ENCODE assay signal across 1 cellular context in the genomic region with DNA sequence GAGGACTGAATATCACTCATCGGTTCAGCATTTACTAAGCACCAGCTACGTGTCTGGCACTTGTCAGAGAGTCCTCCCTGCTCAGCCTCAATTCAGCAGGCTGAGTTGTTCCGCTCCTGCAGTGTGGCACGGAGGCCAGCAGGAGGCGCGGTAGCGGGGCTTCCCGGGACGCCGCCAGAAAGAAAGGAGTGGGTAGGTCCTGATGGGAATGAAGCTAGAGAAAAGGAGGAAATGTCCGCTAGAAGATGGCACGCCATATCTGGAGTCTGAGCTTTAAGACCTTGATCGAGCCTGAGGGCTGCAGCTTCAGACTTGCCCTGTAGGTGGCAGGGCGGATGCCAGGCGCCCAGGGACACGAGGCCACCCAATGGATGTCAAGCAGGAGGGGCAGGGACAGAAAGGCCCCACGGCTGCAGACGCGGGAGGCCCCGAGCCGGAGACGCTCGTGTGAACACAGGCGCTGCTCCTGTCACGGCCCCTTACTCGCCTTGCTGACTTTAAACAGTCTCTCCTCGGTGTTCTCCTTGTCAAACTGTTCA.
TF ChIP-seq lines count a peak whose summit lies in the region.

No MANE protein-coding gene starts in this region.

TF ChIP-seq in K562, 482 proteins besides CTCF, POLR2A, EP300 and RAD21 (continued from another document and continues in another):
- TF ChIP-seq, protein P1, sequence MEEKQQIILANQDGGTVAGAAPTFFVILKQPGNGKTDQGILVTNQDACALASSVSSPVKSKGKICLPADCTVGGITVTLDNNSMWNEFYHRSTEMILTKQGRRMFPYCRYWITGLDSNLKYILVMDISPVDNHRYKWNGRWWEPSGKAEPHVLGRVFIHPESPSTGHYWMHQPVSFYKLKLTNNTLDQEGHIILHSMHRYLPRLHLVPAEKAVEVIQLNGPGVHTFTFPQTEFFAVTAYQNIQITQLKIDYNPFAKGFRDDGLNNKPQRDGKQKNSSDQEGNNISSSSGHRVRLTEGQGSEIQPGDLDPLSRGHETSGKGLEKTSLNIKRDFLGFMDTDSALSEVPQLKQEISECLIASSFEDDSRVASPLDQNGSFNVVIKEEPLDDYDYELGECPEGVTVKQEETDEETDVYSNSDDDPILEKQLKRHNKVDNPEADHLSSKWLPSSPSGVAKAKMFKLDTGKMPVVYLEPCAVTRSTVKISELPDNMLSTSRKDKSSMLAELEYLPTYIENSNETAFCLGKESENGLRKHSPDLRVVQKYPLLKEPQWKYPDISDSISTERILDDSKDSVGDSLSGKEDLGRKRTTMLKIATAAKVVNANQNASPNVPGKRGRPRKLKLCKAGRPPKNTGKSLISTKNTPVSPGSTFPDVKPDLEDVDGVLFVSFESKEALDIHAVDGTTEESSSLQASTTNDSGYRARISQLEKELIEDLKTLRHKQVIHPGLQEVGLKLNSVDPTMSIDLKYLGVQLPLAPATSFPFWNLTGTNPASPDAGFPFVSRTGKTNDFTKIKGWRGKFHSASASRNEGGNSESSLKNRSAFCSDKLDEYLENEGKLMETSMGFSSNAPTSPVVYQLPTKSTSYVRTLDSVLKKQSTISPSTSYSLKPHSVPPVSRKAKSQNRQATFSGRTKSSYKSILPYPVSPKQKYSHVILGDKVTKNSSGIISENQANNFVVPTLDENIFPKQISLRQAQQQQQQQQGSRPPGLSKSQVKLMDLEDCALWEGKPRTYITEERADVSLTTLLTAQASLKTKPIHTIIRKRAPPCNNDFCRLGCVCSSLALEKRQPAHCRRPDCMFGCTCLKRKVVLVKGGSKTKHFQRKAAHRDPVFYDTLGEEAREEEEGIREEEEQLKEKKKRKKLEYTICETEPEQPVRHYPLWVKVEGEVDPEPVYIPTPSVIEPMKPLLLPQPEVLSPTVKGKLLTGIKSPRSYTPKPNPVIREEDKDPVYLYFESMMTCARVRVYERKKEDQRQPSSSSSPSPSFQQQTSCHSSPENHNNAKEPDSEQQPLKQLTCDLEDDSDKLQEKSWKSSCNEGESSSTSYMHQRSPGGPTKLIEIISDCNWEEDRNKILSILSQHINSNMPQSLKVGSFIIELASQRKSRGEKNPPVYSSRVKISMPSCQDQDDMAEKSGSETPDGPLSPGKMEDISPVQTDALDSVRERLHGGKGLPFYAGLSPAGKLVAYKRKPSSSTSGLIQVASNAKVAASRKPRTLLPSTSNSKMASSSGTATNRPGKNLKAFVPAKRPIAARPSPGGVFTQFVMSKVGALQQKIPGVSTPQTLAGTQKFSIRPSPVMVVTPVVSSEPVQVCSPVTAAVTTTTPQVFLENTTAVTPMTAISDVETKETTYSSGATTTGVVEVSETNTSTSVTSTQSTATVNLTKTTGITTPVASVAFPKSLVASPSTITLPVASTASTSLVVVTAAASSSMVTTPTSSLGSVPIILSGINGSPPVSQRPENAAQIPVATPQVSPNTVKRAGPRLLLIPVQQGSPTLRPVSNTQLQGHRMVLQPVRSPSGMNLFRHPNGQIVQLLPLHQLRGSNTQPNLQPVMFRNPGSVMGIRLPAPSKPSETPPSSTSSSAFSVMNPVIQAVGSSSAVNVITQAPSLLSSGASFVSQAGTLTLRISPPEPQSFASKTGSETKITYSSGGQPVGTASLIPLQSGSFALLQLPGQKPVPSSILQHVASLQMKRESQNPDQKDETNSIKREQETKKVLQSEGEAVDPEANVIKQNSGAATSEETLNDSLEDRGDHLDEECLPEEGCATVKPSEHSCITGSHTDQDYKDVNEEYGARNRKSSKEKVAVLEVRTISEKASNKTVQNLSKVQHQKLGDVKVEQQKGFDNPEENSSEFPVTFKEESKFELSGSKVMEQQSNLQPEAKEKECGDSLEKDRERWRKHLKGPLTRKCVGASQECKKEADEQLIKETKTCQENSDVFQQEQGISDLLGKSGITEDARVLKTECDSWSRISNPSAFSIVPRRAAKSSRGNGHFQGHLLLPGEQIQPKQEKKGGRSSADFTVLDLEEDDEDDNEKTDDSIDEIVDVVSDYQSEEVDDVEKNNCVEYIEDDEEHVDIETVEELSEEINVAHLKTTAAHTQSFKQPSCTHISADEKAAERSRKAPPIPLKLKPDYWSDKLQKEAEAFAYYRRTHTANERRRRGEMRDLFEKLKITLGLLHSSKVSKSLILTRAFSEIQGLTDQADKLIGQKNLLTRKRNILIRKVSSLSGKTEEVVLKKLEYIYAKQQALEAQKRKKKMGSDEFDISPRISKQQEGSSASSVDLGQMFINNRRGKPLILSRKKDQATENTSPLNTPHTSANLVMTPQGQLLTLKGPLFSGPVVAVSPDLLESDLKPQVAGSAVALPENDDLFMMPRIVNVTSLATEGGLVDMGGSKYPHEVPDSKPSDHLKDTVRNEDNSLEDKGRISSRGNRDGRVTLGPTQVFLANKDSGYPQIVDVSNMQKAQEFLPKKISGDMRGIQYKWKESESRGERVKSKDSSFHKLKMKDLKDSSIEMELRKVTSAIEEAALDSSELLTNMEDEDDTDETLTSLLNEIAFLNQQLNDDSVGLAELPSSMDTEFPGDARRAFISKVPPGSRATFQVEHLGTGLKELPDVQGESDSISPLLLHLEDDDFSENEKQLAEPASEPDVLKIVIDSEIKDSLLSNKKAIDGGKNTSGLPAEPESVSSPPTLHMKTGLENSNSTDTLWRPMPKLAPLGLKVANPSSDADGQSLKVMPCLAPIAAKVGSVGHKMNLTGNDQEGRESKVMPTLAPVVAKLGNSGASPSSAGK (IDR thresholded peaks at IDR 0.05): peak; percentile 77
- TF ChIP-seq HCFC1 (IDR thresholded peaks at IDR 0.05; ENCODE audit: low read depth, low read length) (no peak; the same call in none of the 2 replicates), ZBTB1 (CRISPR knock-in tag; IDR thresholded peaks at IDR 0.05; ENCODE audit: borderline replicate concordance, low read depth) (no peak), DDX20 (tag; IDR thresholded peaks at IDR 0.05; ENCODE audit: low read depth) (no peak), SRSF9 (IDR thresholded peaks at IDR 0.05; ENCODE audit: borderline replicate concordance, low read depth, low read length) (no peak), FOXJ3 (CRISPR knock-in tag; IDR thresholded peaks at IDR 0.05) (no peak), HDAC2 (IDR thresholded peaks at IDR 0.05) (peak; percentile 65; the same call in 1 of the 2 replicates), ZNF707 (CRISPR knock-in tag; conservative IDR thresholded peaks at IDR 0.05) (no peak), TCF7 (IDR thresholded peaks at IDR 0.05; ENCODE audit: borderline replicate concordance) (peak; percentile 70; the same call in 1 of the 2 replicates), TGIF2 (CRISPR knock-in tag; IDR thresholded peaks at IDR 0.05) (no peak), GATA2 (CRISPR knock-in tag; IDR thresholded peaks at IDR 0.05) (no peak), ZNF232 (CRISPR knock-in tag; IDR thresholded peaks at IDR 0.05) (no peak), TOE1 (IDR thresholded peaks at IDR 0.05; ENCODE audit: borderline replicate concordance) (0 out of 2 replicates have a peak, but pooled peaks have one; percentile 44), TOE1 (CRISPR knock-in tag; IDR thresholded peaks at IDR 0.05; ENCODE audit: borderline replicate concordance, low read depth) (peak; percentile 90; the same call in 1 of the 2 replicates), PML (IDR thresholded peaks at IDR 0.05; ENCODE audit: low read length) (no peak), CTBP1 (IDR thresholded peaks at IDR 0.05; ENCODE audit: borderline replicate concordance) (peak; percentile 87), SAFB (IDR thresholded peaks at IDR 0.05; ENCODE audit: borderline replicate concordance, low read depth, low read length) (no peak), ETS2 (tag; IDR thresholded peaks at IDR 0.05; ENCODE audit: borderline replicate concordance, poor library complexity, severe bottlenecking) (no peak)
- TF ChIP-seq, protein P2, sequence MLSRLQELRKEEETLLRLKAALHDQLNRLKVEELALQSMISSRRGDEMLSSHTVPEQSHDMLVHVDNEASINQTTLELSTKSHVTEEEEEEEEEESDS (CRISPR knock-in tag; IDR thresholded peaks at IDR 0.05): no peak
- TF ChIP-seq, protein P3, sequence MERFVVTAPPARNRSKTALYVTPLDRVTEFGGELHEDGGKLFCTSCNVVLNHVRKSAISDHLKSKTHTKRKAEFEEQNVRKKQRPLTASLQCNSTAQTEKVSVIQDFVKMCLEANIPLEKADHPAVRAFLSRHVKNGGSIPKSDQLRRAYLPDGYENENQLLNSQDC (CRISPR knock-in tag; IDR thresholded peaks at IDR 0.05): no peak
- TF ChIP-seq, protein P4, sequence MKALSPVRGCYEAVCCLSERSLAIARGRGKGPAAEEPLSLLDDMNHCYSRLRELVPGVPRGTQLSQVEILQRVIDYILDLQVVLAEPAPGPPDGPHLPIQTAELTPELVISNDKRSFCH (CRISPR knock-in tag; IDR thresholded peaks at IDR 0.05): no peak
- TF ChIP-seq, protein P4 (tag; IDR thresholded peaks at IDR 0.05): peak; percentile 3; the same call in 1 of the 2 replicates
- TF ChIP-seq, protein P5, sequence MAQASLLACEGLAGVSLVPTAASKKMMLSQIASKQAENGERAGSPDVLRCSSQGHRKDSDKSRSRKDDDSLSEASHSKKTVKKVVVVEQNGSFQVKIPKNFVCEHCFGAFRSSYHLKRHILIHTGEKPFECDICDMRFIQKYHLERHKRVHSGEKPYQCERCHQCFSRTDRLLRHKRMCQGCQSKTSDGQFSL (CRISPR knock-in tag; IDR thresholded peaks at IDR 0.05): no peak
- TF ChIP-seq, protein P5 (tag; IDR thresholded peaks at IDR 0.05): no peak
- TF ChIP-seq, protein P6, sequence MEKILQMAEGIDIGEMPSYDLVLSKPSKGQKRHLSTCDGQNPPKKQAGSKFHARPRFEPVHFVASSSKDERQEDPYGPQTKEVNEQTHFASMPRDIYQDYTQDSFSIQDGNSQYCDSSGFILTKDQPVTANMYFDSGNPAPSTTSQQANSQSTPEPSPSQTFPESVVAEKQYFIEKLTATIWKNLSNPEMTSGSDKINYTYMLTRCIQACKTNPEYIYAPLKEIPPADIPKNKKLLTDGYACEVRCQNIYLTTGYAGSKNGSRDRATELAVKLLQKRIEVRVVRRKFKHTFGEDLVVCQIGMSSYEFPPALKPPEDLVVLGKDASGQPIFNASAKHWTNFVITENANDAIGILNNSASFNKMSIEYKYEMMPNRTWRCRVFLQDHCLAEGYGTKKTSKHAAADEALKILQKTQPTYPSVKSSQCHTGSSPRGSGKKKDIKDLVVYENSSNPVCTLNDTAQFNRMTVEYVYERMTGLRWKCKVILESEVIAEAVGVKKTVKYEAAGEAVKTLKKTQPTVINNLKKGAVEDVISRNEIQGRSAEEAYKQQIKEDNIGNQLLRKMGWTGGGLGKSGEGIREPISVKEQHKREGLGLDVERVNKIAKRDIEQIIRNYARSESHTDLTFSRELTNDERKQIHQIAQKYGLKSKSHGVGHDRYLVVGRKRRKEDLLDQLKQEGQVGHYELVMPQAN (IDR thresholded peaks at IDR 0.05; ENCODE audit: borderline replicate concordance): no peak
- TF ChIP-seq, protein P7, sequence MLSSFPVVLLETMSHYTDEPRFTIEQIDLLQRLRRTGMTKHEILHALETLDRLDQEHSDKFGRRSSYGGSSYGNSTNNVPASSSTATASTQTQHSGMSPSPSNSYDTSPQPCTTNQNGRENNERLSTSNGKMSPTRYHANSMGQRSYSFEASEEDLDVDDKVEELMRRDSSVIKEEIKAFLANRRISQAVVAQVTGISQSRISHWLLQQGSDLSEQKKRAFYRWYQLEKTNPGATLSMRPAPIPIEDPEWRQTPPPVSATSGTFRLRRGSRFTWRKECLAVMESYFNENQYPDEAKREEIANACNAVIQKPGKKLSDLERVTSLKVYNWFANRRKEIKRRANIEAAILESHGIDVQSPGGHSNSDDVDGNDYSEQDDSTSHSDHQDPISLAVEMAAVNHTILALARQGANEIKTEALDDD (IDR thresholded peaks at IDR 0.05): no peak
- TF ChIP-seq, protein P8, sequence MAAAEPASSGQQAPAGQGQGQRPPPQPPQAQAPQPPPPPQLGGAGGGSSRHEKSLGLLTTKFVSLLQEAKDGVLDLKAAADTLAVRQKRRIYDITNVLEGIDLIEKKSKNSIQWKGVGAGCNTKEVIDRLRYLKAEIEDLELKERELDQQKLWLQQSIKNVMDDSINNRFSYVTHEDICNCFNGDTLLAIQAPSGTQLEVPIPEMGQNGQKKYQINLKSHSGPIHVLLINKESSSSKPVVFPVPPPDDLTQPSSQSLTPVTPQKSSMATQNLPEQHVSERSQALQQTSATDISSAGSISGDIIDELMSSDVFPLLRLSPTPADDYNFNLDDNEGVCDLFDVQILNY (CRISPR knock-in tag; IDR thresholded peaks at IDR 0.05): no peak
- TF ChIP-seq, protein P9, sequence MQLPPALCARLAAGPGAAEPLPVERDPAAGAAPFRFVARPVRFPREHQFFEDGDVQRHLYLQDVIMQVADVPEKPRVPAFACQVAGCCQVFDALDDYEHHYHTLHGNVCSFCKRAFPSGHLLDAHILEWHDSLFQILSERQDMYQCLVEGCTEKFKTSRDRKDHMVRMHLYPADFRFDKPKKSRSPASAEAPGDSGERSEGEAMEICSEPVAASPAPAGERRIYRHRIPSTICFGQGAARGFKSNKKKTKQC (CRISPR knock-in tag; IDR thresholded peaks at IDR 0.05): peak; percentile 67; the same call in 1 of the 2 replicates
- TF ChIP-seq, protein P10, sequence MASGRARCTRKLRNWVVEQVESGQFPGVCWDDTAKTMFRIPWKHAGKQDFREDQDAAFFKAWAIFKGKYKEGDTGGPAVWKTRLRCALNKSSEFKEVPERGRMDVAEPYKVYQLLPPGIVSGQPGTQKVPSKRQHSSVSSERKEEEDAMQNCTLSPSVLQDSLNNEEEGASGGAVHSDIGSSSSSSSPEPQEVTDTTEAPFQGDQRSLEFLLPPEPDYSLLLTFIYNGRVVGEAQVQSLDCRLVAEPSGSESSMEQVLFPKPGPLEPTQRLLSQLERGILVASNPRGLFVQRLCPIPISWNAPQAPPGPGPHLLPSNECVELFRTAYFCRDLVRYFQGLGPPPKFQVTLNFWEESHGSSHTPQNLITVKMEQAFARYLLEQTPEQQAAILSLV (tag; IDR thresholded peaks at IDR 0.05): no peak
- TF ChIP-seq, protein P11, sequence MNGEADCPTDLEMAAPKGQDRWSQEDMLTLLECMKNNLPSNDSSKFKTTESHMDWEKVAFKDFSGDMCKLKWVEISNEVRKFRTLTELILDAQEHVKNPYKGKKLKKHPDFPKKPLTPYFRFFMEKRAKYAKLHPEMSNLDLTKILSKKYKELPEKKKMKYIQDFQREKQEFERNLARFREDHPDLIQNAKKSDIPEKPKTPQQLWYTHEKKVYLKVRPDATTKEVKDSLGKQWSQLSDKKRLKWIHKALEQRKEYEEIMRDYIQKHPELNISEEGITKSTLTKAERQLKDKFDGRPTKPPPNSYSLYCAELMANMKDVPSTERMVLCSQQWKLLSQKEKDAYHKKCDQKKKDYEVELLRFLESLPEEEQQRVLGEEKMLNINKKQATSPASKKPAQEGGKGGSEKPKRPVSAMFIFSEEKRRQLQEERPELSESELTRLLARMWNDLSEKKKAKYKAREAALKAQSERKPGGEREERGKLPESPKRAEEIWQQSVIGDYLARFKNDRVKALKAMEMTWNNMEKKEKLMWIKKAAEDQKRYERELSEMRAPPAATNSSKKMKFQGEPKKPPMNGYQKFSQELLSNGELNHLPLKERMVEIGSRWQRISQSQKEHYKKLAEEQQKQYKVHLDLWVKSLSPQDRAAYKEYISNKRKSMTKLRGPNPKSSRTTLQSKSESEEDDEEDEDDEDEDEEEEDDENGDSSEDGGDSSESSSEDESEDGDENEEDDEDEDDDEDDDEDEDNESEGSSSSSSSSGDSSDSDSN (IDR thresholded peaks at IDR 0.05; ENCODE audit: borderline replicate concordance in 1 of 2, low read depth in 2 of 2, low read length in 2 of 2): no peak
